ENCODE assay signal across 8 cellular contexts in the genomic region with DNA sequence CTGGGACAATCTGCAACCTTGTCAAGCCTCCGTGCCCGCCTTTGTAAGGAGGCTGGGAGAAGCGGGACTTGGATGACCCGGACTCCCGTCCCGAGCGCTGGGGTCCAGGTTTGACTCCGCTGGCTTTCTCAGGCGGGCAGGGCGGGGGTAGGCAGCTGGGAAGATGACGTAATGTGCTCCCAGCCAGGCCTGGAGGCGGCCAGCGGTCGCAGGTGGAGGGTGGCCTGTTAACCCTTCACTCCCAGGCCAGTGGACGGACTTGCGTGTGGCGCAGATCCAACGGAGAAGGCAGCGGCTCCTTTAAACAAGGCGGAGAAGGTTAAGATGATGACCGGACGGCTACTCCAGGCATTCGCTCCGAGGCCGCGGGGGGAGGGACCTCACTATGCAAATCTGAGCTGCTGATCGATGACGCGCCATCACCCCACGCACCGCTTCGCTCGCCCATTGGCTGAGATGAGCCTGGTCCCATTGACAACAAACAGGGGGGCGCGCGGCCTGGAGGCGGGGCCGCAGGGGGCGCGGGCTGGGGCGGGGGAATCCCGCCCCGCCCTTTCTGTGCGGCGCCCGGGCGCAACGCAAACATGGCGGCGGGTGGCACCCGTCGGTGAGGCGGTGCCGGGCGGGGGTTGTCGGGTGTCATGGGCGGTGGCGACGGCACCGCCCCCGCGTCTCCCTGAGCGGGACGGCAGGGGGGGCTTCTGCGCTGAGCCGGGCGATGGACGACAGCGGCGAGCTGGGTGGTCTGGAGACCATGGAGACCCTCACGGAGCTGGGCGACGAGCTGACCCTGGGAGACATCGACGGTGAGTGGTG. TPM values are rescaled to one million over a fixed set of nuclear protein-coding genes. Genes with fewer than 3 reads are reported as not detected.
A peak's percentile ranks its signal among the peaks of the same experiment; 100 is the strongest.
DNase-seq lines count a peak whose midpoint lies in the region; ATAC-seq and TF ChIP-seq lines count a peak whose summit lies in the region.

SREBF2 (plus strand) TSS at position 553 of the 816 bp plus-strand sequence; CDS start at position 719, 166 bp downstream.

- peaks cover 34% of the 10 kb centered on the region for H3K4me1 Mint-ChIP-seq in CD14-positive monocyte
- peaks cover 65% of the 10 kb centered on the region for H3K4me1 Mint-ChIP-seq in dendritic cell treated with granulocyte-macrophage colony-stimulating factor and Interleukin-4, amounts not matched to agents 40 ng/mL and 50 ng/mL, for 4 days (ENCODE audit: low read depth)

- ATAC-seq in GM19372 (IDR thresholded peaks at IDR 0.05; ENCODE audit: low read depth, unreplicated experiment) = peak; percentile 82
- peak; percentile 57 for ATAC-seq in HG03558 (IDR thresholded peaks at IDR 0.05; ENCODE audit: extremely low read depth, unreplicated experiment)
- peak; percentile 86 for ATAC-seq in left lobe of liver

- intact Hi-C loops in CD14-positive monocyte (cut with micrococcal nuclease) = loop anchor here in 1 of 2 donors (2.0 to 10.0 kb wide), 3 partner anchors 52 to 368 kb away; partner anchors contain the start of genes ACO2 and PHF5A
- intact Hi-C loops in dendritic cell treated with granulocyte-macrophage colony-stimulating factor and Interleukin-4, amounts not matched to agents 40 ng/mL and 50 ng/mL, for 4 days (cut with micrococcal nuclease) = loop anchor here (2.0 to 5.0 kb wide), 2 partner anchors 108 to 245 kb away; partner anchors contain the start of gene PMM1

- H3K27me3 Mint-ChIP-seq in CD14-positive monocyte (ENCODE audit: low read depth in 3 of 3) = peaks cover 0 to 3% (median 2%) of the 10 kb centered on the region in 3 donors
- H3K27me3 Mint-ChIP-seq in dendritic cell treated with granulocyte-macrophage colony-stimulating factor and Interleukin-4, amounts not matched to agents 40 ng/mL and 50 ng/mL, for 4 days = no peaks in the 10 kb centered on the region

- H3K4me3 Mint-ChIP-seq in CD14-positive monocyte = peak within 1 kb of the TSS; percentile 97
- peak within 1 kb of the TSS; percentile 97 for H3K4me3 Mint-ChIP-seq in dendritic cell treated with granulocyte-macrophage colony-stimulating factor and Interleukin-4, amounts not matched to agents 40 ng/mL and 50 ng/mL, for 4 days

- H3K27ac Mint-ChIP-seq in CD14-positive monocyte = peak within 1 kb of the TSS; percentile 98 to 100 (median 99)
- peak within 1 kb of the TSS; percentile 99 for H3K27ac Mint-ChIP-seq in dendritic cell treated with granulocyte-macrophage colony-stimulating factor and Interleukin-4, amounts not matched to agents 40 ng/mL and 50 ng/mL, for 4 days

- TF ChIP-seq CTCF in CD14-positive monocyte (IDR thresholded peaks at IDR 0.05) = no peak

- H3K9me3 Mint-ChIP-seq in CD14-positive monocyte = no peaks in the 10 kb centered on the region
- H3K9me3 Mint-ChIP-seq in dendritic cell treated with granulocyte-macrophage colony-stimulating factor and Interleukin-4, amounts not matched to agents 40 ng/mL and 50 ng/mL, for 4 days = no peaks in the 10 kb centered on the region

- DNase-seq in CD14-positive monocyte (ENCODE audit: low spot score) (peak; percentile 99), NCI-H748 treated with DMSO at 0.1 percent for 48 hours (lab: John Stamatoyannopoulos, UW) (peak; percentile 98), left lobe of liver (ENCODE audit: low spot score) (peak; percentile 100)
- peak; percentile 97 to 98 for DNase-seq in activated CD4-positive, alpha-beta T cell treated with anti-CD3 and anti-CD28 coated beads, Interleukin-2, amount 50 U/mL, for 24 hours (ENCODE audit: low read depth in 1 of 2, low spot score in 1 of 2)
- DNase-seq in stimulated activated CD4-positive, alpha-beta T cell treated with anti-CD3 and anti-CD28 coated beads, Interleukin-2, amount 100 ng/mL, for 4 hours (ENCODE audit: low read depth) = peak; percentile 99

- H3K36me3 Mint-ChIP-seq in CD14-positive monocyte = peaks cover 13 to 25% of the 10 kb centered on the region in 2 donors
- peaks cover 35% of the 10 kb centered on the region for H3K36me3 Mint-ChIP-seq in dendritic cell treated with granulocyte-macrophage colony-stimulating factor and Interleukin-4, amounts not matched to agents 40 ng/mL and 50 ng/mL, for 4 days (ENCODE audit: low read depth)

RNA-seq across cellular contexts. Expression of gene SREBF2, which starts in this region (rescaled TPM):
- 10 to 100 TPM; 22.2 to 25.1 TPM for polyA plus RNA-seq in CD14-positive monocyte
- 30.4 TPM for total RNA-seq in left lobe of liver

Comparison
In these comparisons a context has a peak if more than half of its experiments do, and no peak if none do; other contexts are left out.
1. Peak in every context shown above with its lines: DNase-seq and ATAC-seq.